Comparison of ENCODE assay signal across 22 cellular contexts in genomic region chr2:73116182-73116960, GRCh38.
"Had no signal": no experiment of that assay in that cellular context is flagged by ENCODE, and none has a peak within 500 bp of the region (broad histone marks: within the 10 kb centered on the region; RNA-seq: fewer than 3 reads in every experiment).

No MANE protein-coding gene starts in this region.

- DNase-seq: Karpas-422, KG1, MG63, NCI-H1092, NCI-H1105 treated with DMSO at 0.1 percent for 48 hours, NCI-H1417 treated with DMSO at 0.1 percent for 48 hours, NCI-H146, NCI-H1694 treated with DMSO at 0.1 percent for 48 hours, NCI-H1930, NCI-H2081, NCI-H2107, NCI-H2227 treated with DMSO at 0.1 percent for 48 hours, NCI-H510A, NCI-H524 treated with DMSO at 0.1 percent for 48 hours, NCI-H69, NCI-H774, Right ventricle myocardium superior, RPMI8226, SIG-M5 had no signal

- H3K36me3 ChIP-seq: MG63 had no signal

- H3K9me3 ChIP-seq: MG63, SJSA1 had no signal

- FAIRE-seq: RCC 7860 had no signal

- H3K27me3 ChIP-seq: MG63, SJSA1 had no signal

- H3K4me3 ChIP-seq: MG63, SJSA1, SK-N-MC had no signal

- H3K27ac ChIP-seq: SJSA1, SK-N-MC had no signal
